13 cellular contexts compared by ENCODE assay signal in genomic region chr3:145557405-145557804, GRCh38.
DNase-seq lines count a peak whose midpoint lies in the region; TF ChIP-seq lines count a peak whose summit lies in the region.
"Had no signal": no experiment of that assay in that cellular context is flagged by ENCODE, and none has a peak within 500 bp of the region (broad histone marks: within the 10 kb centered on the region; RNA-seq: fewer than 3 reads in every experiment).

No MANE protein-coding gene starts in this region.

- H3K9me3 ChIP-seq in mesodermal cell (ENCODE audit: control insufficient read depth, low read length) (peaks cover 4% of the 10 kb centered on the region), stomach (peaks cover 0 to 11% (median 0%) of the 10 kb centered on the region in 4 donors)

- WGBS in mesodermal cell (ENCODE audit: insufficient coverage in 2 of 2), 2 experiments = no CpG with 5 or more reads among the region's 2 CpGs
- WGBS in stomach, 5 donors = 13 to 24% (median 18%) methylated on average over 2 of the region's 2 CpGs

- intact Hi-C loops in stomach (cut with DNase I; ENCODE audit: low total_unique reads) = no loop called here

- TF ChIP-seq EP300 in stomach (IDR thresholded peaks at IDR 0.05) = no peak

- H3K4me1 ChIP-seq in mesodermal cell (ENCODE audit: control insufficient read depth, insufficient read depth, low read length, poor library complexity, severe bottlenecking) = peaks cover 6% of the 10 kb centered on the region
- H3K4me1 ChIP-seq in stomach = no peaks in the 10 kb centered on the region

- TF ChIP-seq POLR2A in stomach (IDR thresholded peaks at IDR 0.05) = no peak

- DNase-seq in DMS 273 (lab: John Stamatoyannopoulos, UW; ENCODE audit: unreplicated experiment) (peak; percentile 81), NCI-H2171 treated with DMSO at 0.1 percent for 48 hours (lab: John Stamatoyannopoulos, UW) (peak; percentile 83), brain pericyte (ENCODE audit: low read depth, low spot score) (peak; percentile 65), T-helper 2 cell (no peak), stomach (no peak), SIG-M5 treated with dmso at 0.1 percent for 504 hours (lab: John Stamatoyannopoulos, UW; ENCODE audit: unreplicated experiment) (no peak), NCI-H2107 treated with DMSO at 0.1 percent for 48 hours (lab: John Stamatoyannopoulos, UW; ENCODE audit: unreplicated experiment) (no peak)
- DNase-seq: activated CD8-positive, alpha-beta memory T cell treated with anti-CD3 and anti-CD28 coated beads for 24 hours; activated naive CD4-positive, alpha-beta T cell treated with anti-CD3 and anti-CD28 coated beads, Interleukin-2, amount 10 ng/mL, durations not matched to agents 7 days and 5 days; H9; NCI-H226 had no signal

- no peaks in the 10 kb centered on the region for H3K36me3 ChIP-seq in mesodermal cell (ENCODE audit: control insufficient read depth, insufficient read depth, low read length)
- H3K36me3 ChIP-seq in stomach = no peaks in the 10 kb centered on the region

- H3K27ac ChIP-seq in mesodermal cell (ENCODE audit: low read depth, low read length, severe bottlenecking) (peak overlapping the region; percentile 47), stomach (no peak overlapping the region)
- H3K27ac ChIP-seq: RWPE1 had no signal

- no peaks in the 10 kb centered on the region for H3K27me3 ChIP-seq in stomach

- H3K4me3 ChIP-seq in mesodermal cell (ENCODE audit: extremely low read depth, insufficient read depth, low read length, poor library complexity, severe bottlenecking) (no peak overlapping the region), stomach (no peak overlapping the region)

- no peak for TF ChIP-seq CTCF in stomach (IDR thresholded peaks at IDR 0.05)

Comparison
In these comparisons a context has a peak if more than half of its experiments do, and no peak if none do; other contexts are left out.
1. DNase-seq: peak in DMS 273 (single experiment), NCI-H2171 treated with DMSO at 0.1 percent for 48 hours (single experiment) and brain pericyte (single experiment); none in T-helper 2 cell (0 of 5), stomach (single experiment), SIG-M5 treated with dmso at 0.1 percent for 504 hours (single experiment) and NCI-H2107 treated with DMSO at 0.1 percent for 48 hours (single experiment).